In the genomic region with DNA sequence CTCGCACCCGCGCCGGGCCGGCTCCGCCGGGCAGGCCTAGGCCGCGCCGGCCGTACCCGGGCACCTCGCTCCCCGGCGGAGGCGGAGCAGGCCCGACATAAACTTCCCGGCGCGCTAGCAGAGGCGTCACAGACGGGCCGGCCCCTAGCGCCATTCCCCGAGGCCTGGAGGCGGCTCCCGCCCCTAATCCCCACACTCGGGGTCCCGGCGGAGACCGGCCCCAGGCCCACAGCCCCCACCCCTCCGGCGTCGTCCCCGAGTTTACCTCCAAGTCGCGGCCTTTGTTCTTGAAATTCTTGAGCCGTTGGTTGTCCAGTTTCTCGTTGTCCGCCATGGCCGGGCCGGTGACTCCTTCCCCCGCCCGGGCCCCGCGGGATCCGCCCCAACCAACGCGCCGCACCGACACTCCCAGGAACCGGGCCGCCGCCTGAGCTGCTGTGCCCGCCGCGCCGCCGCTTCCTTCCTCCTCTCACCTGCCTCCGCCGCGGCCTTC, we compare ENCODE assay signal across 1 cellular context.
TF ChIP-seq lines count a peak whose summit lies in the region.

No MANE protein-coding gene starts in this region.

TF ChIP-seq in K562, 482 proteins besides CTCF, POLR2A, EP300 and RAD21 (continued from another document and continues in another):
- no peak for TF ChIP-seq EWSR1 (IDR thresholded peaks at IDR 0.05; ENCODE audit: borderline replicate concordance, low read depth, partially characterized antibody)
- TF ChIP-seq ZNF23 (CRISPR knock-in tag; IDR thresholded peaks at IDR 0.05), result no peak
- TF ChIP-seq, protein P1, sequence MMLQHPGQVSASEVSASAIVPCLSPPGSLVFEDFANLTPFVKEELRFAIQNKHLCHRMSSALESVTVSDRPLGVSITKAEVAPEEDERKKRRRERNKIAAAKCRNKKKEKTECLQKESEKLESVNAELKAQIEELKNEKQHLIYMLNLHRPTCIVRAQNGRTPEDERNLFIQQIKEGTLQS (IDR thresholded peaks at IDR 0.05), result no peak
- TF ChIP-seq, protein P1 (CRISPR knock-in tag; conservative IDR thresholded peaks at IDR 0.05), result no peak
- TF ChIP-seq, protein P2, sequence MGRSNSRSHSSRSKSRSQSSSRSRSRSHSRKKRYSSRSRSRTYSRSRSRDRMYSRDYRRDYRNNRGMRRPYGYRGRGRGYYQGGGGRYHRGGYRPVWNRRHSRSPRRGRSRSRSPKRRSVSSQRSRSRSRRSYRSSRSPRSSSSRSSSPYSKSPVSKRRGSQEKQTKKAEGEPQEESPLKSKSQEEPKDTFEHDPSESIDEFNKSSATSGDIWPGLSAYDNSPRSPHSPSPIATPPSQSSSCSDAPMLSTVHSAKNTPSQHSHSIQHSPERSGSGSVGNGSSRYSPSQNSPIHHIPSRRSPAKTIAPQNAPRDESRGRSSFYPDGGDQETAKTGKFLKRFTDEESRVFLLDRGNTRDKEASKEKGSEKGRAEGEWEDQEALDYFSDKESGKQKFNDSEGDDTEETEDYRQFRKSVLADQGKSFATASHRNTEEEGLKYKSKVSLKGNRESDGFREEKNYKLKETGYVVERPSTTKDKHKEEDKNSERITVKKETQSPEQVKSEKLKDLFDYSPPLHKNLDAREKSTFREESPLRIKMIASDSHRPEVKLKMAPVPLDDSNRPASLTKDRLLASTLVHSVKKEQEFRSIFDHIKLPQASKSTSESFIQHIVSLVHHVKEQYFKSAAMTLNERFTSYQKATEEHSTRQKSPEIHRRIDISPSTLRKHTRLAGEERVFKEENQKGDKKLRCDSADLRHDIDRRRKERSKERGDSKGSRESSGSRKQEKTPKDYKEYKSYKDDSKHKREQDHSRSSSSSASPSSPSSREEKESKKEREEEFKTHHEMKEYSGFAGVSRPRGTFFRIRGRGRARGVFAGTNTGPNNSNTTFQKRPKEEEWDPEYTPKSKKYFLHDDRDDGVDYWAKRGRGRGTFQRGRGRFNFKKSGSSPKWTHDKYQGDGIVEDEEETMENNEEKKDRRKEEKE (IDR thresholded peaks at IDR 0.05; ENCODE audit: borderline replicate concordance in 1 of 2, control insufficient read depth in 1 of 2, low read depth in 2 of 2, low read length in 1 of 2), result no peak
- TF ChIP-seq PHF8 (IDR thresholded peaks at IDR 0.05; ENCODE audit: borderline replicate concordance, low read length), result peak; percentile 67; the same call in 1 of the 2 replicates
- TF ChIP-seq, protein P3, sequence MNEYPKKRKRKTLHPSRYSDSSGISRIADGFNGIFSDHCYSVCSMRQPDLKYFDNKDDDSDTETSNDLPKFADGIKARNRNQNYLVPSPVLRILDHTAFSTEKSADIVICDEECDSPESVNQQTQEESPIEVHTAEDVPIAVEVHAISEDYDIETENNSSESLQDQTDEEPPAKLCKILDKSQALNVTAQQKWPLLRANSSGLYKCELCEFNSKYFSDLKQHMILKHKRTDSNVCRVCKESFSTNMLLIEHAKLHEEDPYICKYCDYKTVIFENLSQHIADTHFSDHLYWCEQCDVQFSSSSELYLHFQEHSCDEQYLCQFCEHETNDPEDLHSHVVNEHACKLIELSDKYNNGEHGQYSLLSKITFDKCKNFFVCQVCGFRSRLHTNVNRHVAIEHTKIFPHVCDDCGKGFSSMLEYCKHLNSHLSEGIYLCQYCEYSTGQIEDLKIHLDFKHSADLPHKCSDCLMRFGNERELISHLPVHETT (CRISPR knock-in tag; conservative IDR thresholded peaks at IDR 0.05 in 1 of 2, IDR thresholded peaks at IDR 0.05 in 1 of 2), result no peak
- TF ChIP-seq RBBP5 (IDR thresholded peaks at IDR 0.05; ENCODE audit: borderline replicate concordance, insufficient read depth, low read length, poor library complexity, severe bottlenecking), result peak; percentile 85
- no peak for TF ChIP-seq ZNF143 (CRISPR knock-in tag; IDR thresholded peaks at IDR 0.05)
- no peak for TF ChIP-seq ZNF274 (IDR thresholded peaks at IDR 0.05; ENCODE audit: borderline replicate concordance, low read depth, low read length)
- no peak for TF ChIP-seq SMAD3 (CRISPR knock-in tag; conservative IDR thresholded peaks at IDR 0.05)
- TF ChIP-seq, protein P4, sequence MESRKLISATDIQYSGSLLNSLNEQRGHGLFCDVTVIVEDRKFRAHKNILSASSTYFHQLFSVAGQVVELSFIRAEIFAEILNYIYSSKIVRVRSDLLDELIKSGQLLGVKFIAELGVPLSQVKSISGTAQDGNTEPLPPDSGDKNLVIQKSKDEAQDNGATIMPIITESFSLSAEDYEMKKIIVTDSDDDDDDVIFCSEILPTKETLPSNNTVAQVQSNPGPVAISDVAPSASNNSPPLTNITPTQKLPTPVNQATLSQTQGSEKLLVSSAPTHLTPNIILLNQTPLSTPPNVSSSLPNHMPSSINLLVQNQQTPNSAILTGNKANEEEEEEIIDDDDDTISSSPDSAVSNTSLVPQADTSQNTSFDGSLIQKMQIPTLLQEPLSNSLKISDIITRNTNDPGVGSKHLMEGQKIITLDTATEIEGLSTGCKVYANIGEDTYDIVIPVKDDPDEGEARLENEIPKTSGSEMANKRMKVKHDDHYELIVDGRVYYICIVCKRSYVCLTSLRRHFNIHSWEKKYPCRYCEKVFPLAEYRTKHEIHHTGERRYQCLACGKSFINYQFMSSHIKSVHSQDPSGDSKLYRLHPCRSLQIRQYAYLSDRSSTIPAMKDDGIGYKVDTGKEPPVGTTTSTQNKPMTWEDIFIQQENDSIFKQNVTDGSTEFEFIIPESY (CRISPR knock-in tag; IDR thresholded peaks at IDR 0.05), result no peak
- TF ChIP-seq, protein P5, sequence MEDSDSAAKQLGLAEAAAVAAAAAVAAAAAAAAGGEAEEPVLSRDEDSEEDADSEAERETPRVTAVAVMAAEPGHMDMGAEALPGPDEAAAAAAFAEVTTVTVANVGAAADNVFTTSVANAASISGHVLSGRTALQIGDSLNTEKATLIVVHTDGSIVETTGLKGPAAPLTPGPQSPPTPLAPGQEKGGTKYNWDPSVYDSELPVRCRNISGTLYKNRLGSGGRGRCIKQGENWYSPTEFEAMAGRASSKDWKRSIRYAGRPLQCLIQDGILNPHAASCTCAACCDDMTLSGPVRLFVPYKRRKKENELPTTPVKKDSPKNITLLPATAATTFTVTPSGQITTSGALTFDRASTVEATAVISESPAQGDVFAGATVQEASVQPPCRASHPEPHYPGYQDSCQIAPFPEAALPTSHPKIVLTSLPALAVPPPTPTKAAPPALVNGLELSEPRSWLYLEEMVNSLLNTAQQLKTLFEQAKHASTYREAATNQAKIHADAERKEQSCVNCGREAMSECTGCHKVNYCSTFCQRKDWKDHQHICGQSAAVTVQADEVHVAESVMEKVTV (CRISPR knock-in tag; IDR thresholded peaks at IDR 0.05), result no peak
- TF ChIP-seq ZFX (CRISPR knock-in tag; IDR thresholded peaks at IDR 0.05), result peak; percentile 87
- TF ChIP-seq MEF2A (IDR thresholded peaks at IDR 0.05; ENCODE audit: control insufficient read depth, low read depth, low read length), result no peak
- no peak for TF ChIP-seq PTRF (tag; IDR thresholded peaks at IDR 0.05)
- no peak for TF ChIP-seq SMC3 (conservative IDR thresholded peaks at IDR 0.05; ENCODE audit: insufficient read depth, low read depth, low read length)
- no peak for TF ChIP-seq ZNF584 (CRISPR knock-in tag; IDR thresholded peaks at IDR 0.05; ENCODE audit: low read depth)
- TF ChIP-seq, protein P6, sequence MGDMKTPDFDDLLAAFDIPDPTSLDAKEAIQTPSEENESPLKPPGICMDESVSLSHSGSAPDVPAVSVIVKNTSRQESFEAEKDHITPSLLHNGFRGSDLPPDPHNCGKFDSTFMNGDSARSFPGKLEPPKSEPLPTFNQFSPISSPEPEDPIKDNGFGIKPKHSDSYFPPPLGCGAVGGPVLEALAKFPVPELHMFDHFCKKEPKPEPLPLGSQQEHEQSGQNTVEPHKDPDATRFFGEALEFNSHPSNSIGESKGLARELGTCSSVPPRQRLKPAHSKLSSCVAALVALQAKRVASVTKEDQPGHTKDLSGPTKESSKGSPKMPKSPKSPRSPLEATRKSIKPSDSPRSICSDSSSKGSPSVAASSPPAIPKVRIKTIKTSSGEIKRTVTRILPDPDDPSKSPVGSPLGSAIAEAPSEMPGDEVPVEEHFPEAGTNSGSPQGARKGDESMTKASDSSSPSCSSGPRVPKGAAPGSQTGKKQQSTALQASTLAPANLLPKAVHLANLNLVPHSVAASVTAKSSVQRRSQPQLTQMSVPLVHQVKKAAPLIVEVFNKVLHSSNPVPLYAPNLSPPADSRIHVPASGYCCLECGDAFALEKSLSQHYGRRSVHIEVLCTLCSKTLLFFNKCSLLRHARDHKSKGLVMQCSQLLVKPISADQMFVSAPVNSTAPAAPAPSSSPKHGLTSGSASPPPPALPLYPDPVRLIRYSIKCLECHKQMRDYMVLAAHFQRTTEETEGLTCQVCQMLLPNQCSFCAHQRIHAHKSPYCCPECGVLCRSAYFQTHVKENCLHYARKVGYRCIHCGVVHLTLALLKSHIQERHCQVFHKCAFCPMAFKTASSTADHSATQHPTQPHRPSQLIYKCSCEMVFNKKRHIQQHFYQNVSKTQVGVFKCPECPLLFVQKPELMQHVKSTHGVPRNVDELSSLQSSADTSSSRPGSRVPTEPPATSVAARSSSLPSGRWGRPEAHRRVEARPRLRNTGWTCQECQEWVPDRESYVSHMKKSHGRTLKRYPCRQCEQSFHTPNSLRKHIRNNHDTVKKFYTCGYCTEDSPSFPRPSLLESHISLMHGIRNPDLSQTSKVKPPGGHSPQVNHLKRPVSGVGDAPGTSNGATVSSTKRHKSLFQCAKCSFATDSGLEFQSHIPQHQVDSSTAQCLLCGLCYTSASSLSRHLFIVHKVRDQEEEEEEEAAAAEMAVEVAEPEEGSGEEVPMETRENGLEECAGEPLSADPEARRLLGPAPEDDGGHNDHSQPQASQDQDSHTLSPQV (IDR thresholded peaks at IDR 0.05), result no peak
- 0 out of 2 replicates have a peak, but pooled peaks have one; percentile 87 for TF ChIP-seq POLR2G (IDR thresholded peaks at IDR 0.05; ENCODE audit: low read depth, low read length)
- no peak for TF ChIP-seq ETV1 (tag; conservative IDR thresholded peaks at IDR 0.05; ENCODE audit: low read depth)
- no peak for TF ChIP-seq CCAR2 (IDR thresholded peaks at IDR 0.05; ENCODE audit: low read depth, low read length)
- TF ChIP-seq TBL1XR1 (IDR thresholded peaks at IDR 0.05; ENCODE audit: low read length in 2 of 2), result no peak
- no peak for TF ChIP-seq U2AF2 (optimal IDR thresholded peaks at IDR 0.05; ENCODE audit: low read depth, low read length)
- no peak for TF ChIP-seq BRD4 (IDR thresholded peaks at IDR 0.05)
- no peak for TF ChIP-seq SMARCB1 (IDR thresholded peaks at IDR 0.05; ENCODE audit: insufficient read length, low read depth)
- TF ChIP-seq MCM3 (IDR thresholded peaks at IDR 0.05), result no peak
- no peak for TF ChIP-seq DNMT1 (IDR thresholded peaks at IDR 0.05)
- no peak for TF ChIP-seq ZNF445 (CRISPR knock-in tag; IDR thresholded peaks at IDR 0.05; ENCODE audit: low read depth)
- TF ChIP-seq ZEB2 (IDR thresholded peaks at IDR 0.05), result no peak
- no peak for TF ChIP-seq SRF (CRISPR knock-in tag; IDR thresholded peaks at IDR 0.05)
- no peak for TF ChIP-seq FUS (optimal IDR thresholded peaks at IDR 0.05; ENCODE audit: low read depth, low read length)
- TF ChIP-seq ZNF589 (CRISPR knock-in tag; IDR thresholded peaks at IDR 0.05; ENCODE audit: low read depth), result 0 out of 2 replicates have a peak, but pooled peaks have one; percentile 12
- no peak for TF ChIP-seq BCOR (IDR thresholded peaks at IDR 0.05)
- no peak for TF ChIP-seq SIRT6 (IDR thresholded peaks at IDR 0.05; ENCODE audit: low read depth, low read length)
- no peak for TF ChIP-seq ZNF431 (CRISPR knock-in tag; IDR thresholded peaks at IDR 0.05)
- no peak for TF ChIP-seq CAMTA2 (CRISPR knock-in tag; conservative IDR thresholded peaks at IDR 0.05)
- no peak for TF ChIP-seq NEUROD1 (IDR thresholded peaks at IDR 0.05; ENCODE audit: borderline replicate concordance, low read depth, low read length, partially characterized antibody)
- TF ChIP-seq, protein P7, sequence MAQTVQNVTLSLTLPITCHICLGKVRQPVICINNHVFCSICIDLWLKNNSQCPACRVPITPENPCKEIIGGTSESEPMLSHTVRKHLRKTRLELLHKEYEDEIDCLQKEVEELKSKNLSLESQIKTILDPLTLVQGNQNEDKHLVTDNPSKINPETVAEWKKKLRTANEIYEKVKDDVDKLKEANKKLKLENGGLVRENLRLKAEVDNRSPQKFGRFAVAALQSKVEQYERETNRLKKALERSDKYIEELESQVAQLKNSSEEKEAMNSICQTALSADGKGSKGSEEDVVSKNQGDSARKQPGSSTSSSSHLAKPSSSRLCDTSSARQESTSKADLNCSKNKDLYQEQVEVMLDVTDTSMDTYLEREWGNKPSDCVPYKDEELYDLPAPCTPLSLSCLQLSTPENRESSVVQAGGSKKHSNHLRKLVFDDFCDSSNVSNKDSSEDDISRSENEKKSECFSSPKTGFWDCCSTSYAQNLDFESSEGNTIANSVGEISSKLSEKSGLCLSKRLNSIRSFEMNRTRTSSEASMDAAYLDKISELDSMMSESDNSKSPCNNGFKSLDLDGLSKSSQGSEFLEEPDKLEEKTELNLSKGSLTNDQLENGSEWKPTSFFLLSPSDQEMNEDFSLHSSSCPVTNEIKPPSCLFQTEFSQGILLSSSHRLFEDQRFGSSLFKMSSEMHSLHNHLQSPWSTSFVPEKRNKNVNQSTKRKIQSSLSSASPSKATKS (CRISPR knock-in tag; IDR thresholded peaks at IDR 0.05), result no peak
- no peak for TF ChIP-seq NFE2 (IDR thresholded peaks at IDR 0.05; ENCODE audit: low read depth)
- TF ChIP-seq MEF2D (tag; conservative IDR thresholded peaks at IDR 0.05; ENCODE audit: low read depth), result no peak
- TF ChIP-seq ZNF551 (CRISPR knock-in tag; IDR thresholded peaks at IDR 0.05), result no peak
- TF ChIP-seq SLC30A9 (CRISPR knock-in tag; IDR thresholded peaks at IDR 0.05), result no peak
- no peak for TF ChIP-seq POLR2H (tag; IDR thresholded peaks at IDR 0.05; ENCODE audit: low read depth)
